Comparison of ENCODE assay signal across 23 cellular contexts in the genomic region with DNA sequence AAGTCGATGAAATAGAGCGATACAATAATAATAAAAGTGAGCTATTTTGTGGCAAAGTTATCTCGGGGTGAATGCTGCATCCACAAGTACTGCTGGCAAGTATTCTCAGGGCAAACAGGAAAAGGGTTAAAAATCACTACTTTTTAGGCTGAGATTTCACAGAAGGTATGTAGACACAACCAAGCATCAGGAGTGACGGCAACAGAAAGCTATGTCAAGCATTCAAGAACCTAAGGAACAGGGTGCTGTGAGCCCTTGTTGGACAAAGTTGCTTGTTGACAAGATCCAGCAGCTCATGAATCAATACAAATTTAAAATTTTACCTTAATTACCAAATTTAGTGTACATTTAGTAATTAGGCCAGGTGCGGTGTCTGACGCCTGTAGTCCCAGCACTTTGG. TPM values are rescaled to one million over a fixed set of nuclear protein-coding genes. Genes with fewer than 3 reads are reported as not detected.
DNase-seq lines count a peak whose midpoint lies in the region; ATAC-seq, FAIRE-seq and TF ChIP-seq lines count a peak whose summit lies in the region.
"Had no signal": no experiment of that assay in that cellular context is flagged by ENCODE, and none has a peak within 500 bp of the region (broad histone marks: within the 10 kb centered on the region; RNA-seq: fewer than 3 reads in every experiment).

No MANE protein-coding gene starts in this region.

- TF ChIP-seq CTCF in brain microvascular endothelial cell (IDR thresholded peaks at IDR 0.05; ENCODE audit: low read depth, low read length, missing control alignments), result no peak
- TF ChIP-seq CTCF in retinal pigment epithelial cell (conservative IDR thresholded peaks at IDR 0.05; ENCODE audit: low read depth, low read length), result no peak

- H3K36me3 ChIP-seq in brain microvascular endothelial cell (replicated peaks), result no peaks in the 10 kb centered on the region
- H3K36me3 ChIP-seq: BE2C; BLaER1 treated with 17β-estradiol and CSF1 and Interleukin-3, amounts not matched to agents 10 nM and 100 nM had no signal

- H3K4me3 ChIP-seq in brain microvascular endothelial cell (ENCODE audit: low read depth, low read length) (no peak overlapping the region), retinal pigment epithelial cell (ENCODE audit: low read length) (no peak overlapping the region)
- H3K4me3 ChIP-seq: BLaER1 treated with 17β-estradiol and CSF1 and Interleukin-3, amounts not matched to agents 10 nM and 100 nM; GM12878; GM23338 had no signal

- no peaks in the 10 kb centered on the region for H3K27me3 ChIP-seq in brain microvascular endothelial cell (replicated peaks)
- H3K27me3 ChIP-seq: BE2C; BLaER1 treated with 17β-estradiol and CSF1 and Interleukin-3, amounts not matched to agents 10 nM and 100 nM had no signal

- DNase-seq in brain microvascular endothelial cell, result peak; percentile 12
- peak; percentile 12 for DNase-seq in iris pigment epithelial cell (ENCODE audit: low read depth)
- DNase-seq in retinal pigment epithelial cell (ENCODE audit: low read depth), result peak; percentile 1
- DNase-seq in frontal cortex (ENCODE audit: low spot score in 2 of 2), result no peak
- DNase-seq in NCI-H1436 treated with DMSO at 0.1 percent for 48 hours (lab: John Stamatoyannopoulos, UW), result no peak
- DNase-seq: AML-193; BE2C; CD4-positive, alpha-beta T cell; CD8-positive, alpha-beta memory T cell; DMS 273 treated with DMSO at 0.1 percent for 48 hours; DMS79; EL; GDM1; H9 had no signal

- H3K27ac ChIP-seq in brain microvascular endothelial cell, result no peak overlapping the region
- H3K27ac ChIP-seq: BLaER1 treated with 17β-estradiol and CSF1 and Interleukin-3, amounts not matched to agents 10 nM and 100 nM had no signal

- FAIRE-seq in frontal cortex (lab: Jason Lieb, UNC), result no peak
- FAIRE-seq: D721Med, GM12878 had no signal

- in situ Hi-C loops in brain microvascular endothelial cell (cut with HindIII; ENCODE audit: low pct_ligation_motif_present, low sequenced_read_pairs), result no loop called here

- no peak for ATAC-seq in GM18517 (IDR thresholded peaks at IDR 0.05; ENCODE audit: unreplicated experiment)
- ATAC-seq: GM12878, GM23338, HCT116 had no signal

RNA-seq across cellular contexts. Expression of gene C1QL3, which starts 41.2 kb away (rescaled TPM):
- total RNA-seq in frontal cortex, result 70.5 TPM
- total RNA-seq: A172; A673; CD4-positive, alpha-beta T cell; H4 had no signal

Comparison
In these comparisons a context has a peak if more than half of its experiments do, and no peak if none do; other contexts are left out.
1. DNase-seq: peak in brain microvascular endothelial cell (single experiment), iris pigment epithelial cell (single experiment) and retinal pigment epithelial cell (single experiment); none in frontal cortex (0 of 2) and NCI-H1436 treated with DMSO at 0.1 percent for 48 hours (single experiment).